Comparison of ENCODE assay signal across 20 cellular contexts in genomic region chr2:20755132-20755800, GRCh38.
DNase-seq lines count a peak whose midpoint lies in the region; ATAC-seq, FAIRE-seq and TF ChIP-seq lines count a peak whose summit lies in the region.
"Had no signal": no experiment of that assay in that cellular context is flagged by ENCODE, and none has a peak within 500 bp of the region (broad histone marks: within the 10 kb centered on the region; RNA-seq: fewer than 3 reads in every experiment).

No MANE protein-coding gene starts in this region.

- TF ChIP-seq CTCF in endothelial cell of umbilical vein (IDR thresholded peaks at IDR 0.05; ENCODE audit: extremely low read depth in 1 of 2, insufficient read depth in 1 of 2, low read depth in 1 of 2, low read length in 2 of 2) (peak in 1 of 2 donors; percentile 38), nephron (IDR thresholded peaks at IDR 0.05; ENCODE audit: unreplicated experiment in 3 of 3) (peak in 2 of 3 experiments; percentile 23 to 30)

- H3K79me2 ChIP-seq in endothelial cell of umbilical vein (ENCODE audit: control insufficient read depth, insufficient read depth, low read length) = no peaks in the 10 kb centered on the region

- no peak overlapping the region for H2AFZ ChIP-seq in endothelial cell of umbilical vein (ENCODE audit: low read depth, low read length)

- H3K36me3 ChIP-seq in endothelial cell of umbilical vein (ENCODE audit: control insufficient read depth in 2 of 2, extremely low read depth in 1 of 2, insufficient read depth in 2 of 2, low read length in 2 of 2) = no peaks in the 10 kb centered on the region
- H3K36me3 ChIP-seq in aorta (ENCODE audit: control insufficient read depth in 1 of 2, insufficient read depth in 2 of 2, low read length in 1 of 2) = peaks cover 0 to under 1% of the 10 kb centered on the region in 2 donors

- FAIRE-seq in endothelial cell of umbilical vein (lab: Jason Lieb, UNC) = no peak
- FAIRE-seq: G401.6, keratinocyte had no signal

- dilution Hi-C loops in endothelial cell of umbilical vein (cut with MboI; ENCODE audit: extremely low pct_ligation_motif_present, low sequenced_read_pairs) = no loop called here

- no peaks in the 10 kb centered on the region for H3K4me1 Mint-ChIP-seq in nephron

- no peak overlapping the region for H3K4me3 Mint-ChIP-seq in nephron
- H3K4me3 Mint-ChIP-seq: CD4-positive, CD25-positive, alpha-beta regulatory T cell; T-helper 17 cell had no signal

- no peak overlapping the region for H3K27ac Mint-ChIP-seq in nephron
- H3K27ac Mint-ChIP-seq: CD4-positive, CD25-positive, alpha-beta regulatory T cell had no signal

- POLR2A ChIA-PET in endothelial cell of umbilical vein (lab: Charles Lee) = no interaction called here

- H3K36me3 Mint-ChIP-seq in nephron (ENCODE audit: low read depth) = peaks cover 49% of the 10 kb centered on the region

- TF ChIP-seq POLR2A in endothelial cell of umbilical vein (IDR thresholded peaks at IDR 0.05; ENCODE audit: low read depth, low read length) = no peak

- no peaks in the 10 kb centered on the region for H3K9me3 Mint-ChIP-seq in nephron

- H3K4me3 ChIP-seq in endothelial cell of umbilical vein (replicated peaks in 1 of 3; ENCODE audit: insufficient read depth in 1 of 3, low read depth in 1 of 3, low read length in 3 of 3) (no peak overlapping the region), aorta (ENCODE audit: low read length in 2 of 2) (no peak overlapping the region)

- CTCF ChIA-PET in endothelial cell of umbilical vein (lab: Charles Lee) = interaction anchor here (0.8 to 5.2 kb wide), 2 partner anchors 56 to 94 kb away, joined by 3 to 40 read pairs; no protein-coding TSS in a partner anchor

- H3K27me3 ChIP-seq in endothelial cell of umbilical vein (ENCODE audit: control insufficient read depth in 2 of 2, insufficient read depth in 2 of 2, low read length in 2 of 2) (no peaks in the 10 kb centered on the region), aorta (ENCODE audit: control insufficient read depth in 1 of 2, insufficient read depth in 2 of 2, low read length in 1 of 2) (no peaks in the 10 kb centered on the region)

- no peak overlapping the region for H3K9ac ChIP-seq in endothelial cell of umbilical vein (replicated peaks; ENCODE audit: extremely low read depth, insufficient read depth, low read length)

- no peaks in the 10 kb centered on the region for H3K27me3 Mint-ChIP-seq in nephron (ENCODE audit: low read depth)
- H3K27me3 Mint-ChIP-seq: CD4-positive, CD25-positive, alpha-beta regulatory T cell; T-helper 17 cell had no signal

- intact Hi-C loops in endothelial cell of umbilical vein (cut with micrococcal nuclease) (loop anchor here (1.0 to 2.0 kb wide), 2 partner anchors 73 to 94 kb away; no protein-coding TSS in a partner anchor), aorta (cut with DNase I) (loop anchor here (5.0 to 10.0 kb wide), 2 partner anchors 60 to 73 kb away; no protein-coding TSS in a partner anchor)

- ATAC-seq in GM18861 (IDR thresholded peaks at IDR 0.05; ENCODE audit: unreplicated experiment) = peak; percentile 31
- no peak for ATAC-seq in aorta (ENCODE audit: low FRiP score)
- ATAC-seq: T-helper 17 cell had no signal

- H4K20me1 ChIP-seq in endothelial cell of umbilical vein (replicated peaks; ENCODE audit: control insufficient read depth, extremely low read depth, insufficient read depth, low read length) = no peaks in the 10 kb centered on the region

- no peaks in the 10 kb centered on the region for H3K9me1 ChIP-seq in endothelial cell of umbilical vein (replicated peaks; ENCODE audit: control insufficient read depth, extremely low read depth, insufficient read depth, low read length)

- H3K4me2 ChIP-seq in endothelial cell of umbilical vein (ENCODE audit: insufficient read depth, low read length) = no peak overlapping the region

- BruUV-seq in endothelial cell of umbilical vein (replicated peaks; lab: Mats Ljungman, UMichigan) = no TSS peak

- H3K9me3 ChIP-seq in endothelial cell of umbilical vein (replicated peaks; ENCODE audit: control insufficient read depth, insufficient read depth, low read length) (no peaks in the 10 kb centered on the region), aorta (ENCODE audit: control insufficient read depth, low read length) (no peaks in the 10 kb centered on the region)

- H3K27ac ChIP-seq in endothelial cell of umbilical vein (ENCODE audit: insufficient read depth, low read depth, low read length) = no peak overlapping the region
- no peak overlapping the region for H3K27ac ChIP-seq in aorta (ENCODE audit: low read depth in 1 of 2, low read length in 2 of 2)
- H3K27ac ChIP-seq: HL-60 had no signal

- H3K4me1 ChIP-seq in endothelial cell of umbilical vein (ENCODE audit: control insufficient read depth, extremely low read depth, insufficient read depth, low read length) (no peaks in the 10 kb centered on the region), aorta (ENCODE audit: control insufficient read depth in 1 of 2, insufficient read depth in 2 of 2, low read length in 2 of 2) (no peaks in the 10 kb centered on the region)

- DNase-seq in NCI-H69 (lab: John Stamatoyannopoulos, UW) (peak; percentile 4), endothelial cell of umbilical vein (ENCODE audit: low read depth, low spot score) (peak; percentile 52), NCI-H226 (no peak), aorta (no peak), NCI-H2196 treated with DMSO at 0.1 percent for 48 hours (lab: John Stamatoyannopoulos, UW; ENCODE audit: unreplicated experiment) (no peak), dedifferentiated amniotic fluid mesenchymal stem cell (ENCODE audit: extremely low spot score) (no peak)
- DNase-seq: activated CD4-positive, alpha-beta T cell treated with anti-CD3 and anti-CD28 coated beads for 48 hours; anterior cingulate cortex; CD4-positive, CD25-positive, alpha-beta regulatory T cell; effector CD4-positive, alpha-beta T cell; HCEC 1CT; RPMI8226; stimulated activated CD4-positive, alpha-beta T cell treated with anti-CD3 and anti-CD28 coated beads, Interleukin-4, amount 100 ng/mL, for 24 hours; stimulated activated naive CD4-positive, alpha-beta T cell; T-helper 17 cell had no signal

TF ChIP-seq in endothelial cell of umbilical vein, 7 proteins besides CTCF, POLR2A, EP300 and RAD21:
- no peak for TF ChIP-seq JUN (IDR thresholded peaks at IDR 0.05; ENCODE audit: borderline replicate concordance, insufficient read depth, insufficient read length, low read depth)
- TF ChIP-seq POLR2AphosphoS5 (IDR thresholded peaks at IDR 0.05; ENCODE audit: insufficient read depth, low read depth, low read length) = no peak
- no peak for TF ChIP-seq GATA2 (IDR thresholded peaks at IDR 0.05; ENCODE audit: insufficient read depth, insufficient read length, low read depth, low read length)
- TF ChIP-seq MYC (IDR thresholded peaks at IDR 0.05; ENCODE audit: low read depth, low read length) = no peak
- TF ChIP-seq MAX (IDR thresholded peaks at IDR 0.05; ENCODE audit: insufficient read depth, insufficient read length) = no peak
- TF ChIP-seq FOS (IDR thresholded peaks at IDR 0.05; ENCODE audit: borderline replicate concordance, insufficient read depth, low read length) = no peak
- no peak for TF ChIP-seq EZH2 (IDR thresholded peaks at IDR 0.05; ENCODE audit: borderline replicate concordance, low read depth, low read length, severe bottlenecking)
TF ChIP-seq in endothelial cell of umbilical vein: peak in this region for 0.

Comparison
In these comparisons a context has a peak if more than half of its experiments do, and no peak if none do; other contexts are left out.
1. DNase-seq: peak in NCI-H69 (single experiment) and endothelial cell of umbilical vein (single experiment); none in NCI-H226 (single experiment), aorta (0 of 2), NCI-H2196 treated with DMSO at 0.1 percent for 48 hours (single experiment) and dedifferentiated amniotic fluid mesenchymal stem cell (single experiment).